Comparison of ENCODE assay signal across 1 cellular context in genomic region chr12:31120392-31121008, GRCh38.
TF ChIP-seq lines count a peak whose summit lies in the region.

No MANE protein-coding gene starts in this region.

TF ChIP-seq in H1, 55 proteins besides CTCF, POLR2A, EP300 and RAD21:
- TF ChIP-seq SUZ12 (IDR thresholded peaks at IDR 0.05; ENCODE audit: low read length) (peak; percentile 44; the same call in 1 of the 2 replicates), KDM4A (IDR thresholded peaks at IDR 0.05; ENCODE audit: low read depth, low read length, severe bottlenecking) (peak; percentile 32), TAF7 (optimal IDR thresholded peaks at IDR 0.05; ENCODE audit: borderline replicate concordance, low read depth, low read length) (no peak), MAX (IDR thresholded peaks at IDR 0.05) (no peak), YY1 (IDR thresholded peaks at IDR 0.05; ENCODE audit: low read depth, low read length) (no peak)
TF ChIP-seq in H1: peak in this region for 2.
